In the genomic region with DNA sequence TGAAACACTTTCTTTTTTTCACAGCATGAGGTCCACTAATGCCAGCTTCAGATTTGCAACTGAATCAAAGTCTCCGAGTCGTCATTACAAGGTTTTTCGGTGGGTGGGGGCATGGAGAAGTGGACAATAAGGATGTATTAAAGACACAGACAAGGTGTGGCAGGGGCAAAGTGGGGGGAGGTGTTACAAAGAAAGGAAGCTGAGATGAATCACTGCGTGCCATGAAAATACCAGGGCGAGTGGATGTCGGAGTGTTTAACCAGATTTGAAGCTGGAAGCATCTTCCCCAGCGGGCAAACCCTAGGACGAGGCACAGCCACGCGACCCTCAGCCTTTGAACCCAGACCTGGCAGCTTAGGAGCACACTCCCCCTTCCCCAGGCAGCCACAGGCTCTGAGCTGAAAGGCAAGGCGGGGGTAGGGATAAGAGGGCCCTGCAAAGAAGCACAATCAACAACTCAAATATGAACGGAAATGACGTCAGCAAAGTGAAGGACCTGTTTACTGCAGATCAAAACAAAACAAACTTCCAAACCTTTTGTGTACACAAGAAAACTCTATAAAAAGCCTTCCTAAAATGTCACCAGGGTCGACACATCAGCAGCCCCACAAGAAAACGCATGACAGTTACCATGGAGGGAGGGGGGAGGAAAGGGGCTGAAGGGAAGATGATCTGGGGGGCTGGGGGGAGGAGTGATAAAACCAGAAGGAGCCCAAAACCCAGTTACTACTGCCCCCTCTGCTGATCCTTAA, we compare ENCODE assay signal across 1 cellular context.
A peak's percentile ranks its signal among the peaks of the same experiment; 100 is the strongest.
TF ChIP-seq lines count a peak whose summit lies in the region.

No MANE protein-coding gene starts in this region.

TF ChIP-seq in HEK293, 187 proteins besides CTCF, POLR2A, EP300 and RAD21 (continued from another document and continues in another):
- TF ChIP-seq, protein P1, sequence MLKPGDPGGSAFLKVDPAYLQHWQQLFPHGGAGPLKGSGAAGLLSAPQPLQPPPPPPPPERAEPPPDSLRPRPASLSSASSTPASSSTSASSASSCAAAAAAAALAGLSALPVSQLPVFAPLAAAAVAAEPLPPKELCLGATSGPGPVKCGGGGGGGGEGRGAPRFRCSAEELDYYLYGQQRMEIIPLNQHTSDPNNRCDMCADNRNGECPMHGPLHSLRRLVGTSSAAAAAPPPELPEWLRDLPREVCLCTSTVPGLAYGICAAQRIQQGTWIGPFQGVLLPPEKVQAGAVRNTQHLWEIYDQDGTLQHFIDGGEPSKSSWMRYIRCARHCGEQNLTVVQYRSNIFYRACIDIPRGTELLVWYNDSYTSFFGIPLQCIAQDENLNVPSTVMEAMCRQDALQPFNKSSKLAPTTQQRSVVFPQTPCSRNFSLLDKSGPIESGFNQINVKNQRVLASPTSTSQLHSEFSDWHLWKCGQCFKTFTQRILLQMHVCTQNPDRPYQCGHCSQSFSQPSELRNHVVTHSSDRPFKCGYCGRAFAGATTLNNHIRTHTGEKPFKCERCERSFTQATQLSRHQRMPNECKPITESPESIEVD (tag by site-specific recombination; IDR thresholded peaks at IDR 0.05), result 0 out of 2 replicates have a peak, but pooled peaks have one; percentile 11
- TF ChIP-seq ZNF843 (tag by site-specific recombination; IDR thresholded peaks at IDR 0.05) (0 out of 2 replicates have a peak, but pooled peaks have one; percentile 51), ZBTB21 (tag by site-specific recombination; IDR thresholded peaks at IDR 0.05) (peak; percentile 84), ZNF366 (tag by site-specific recombination; conservative IDR thresholded peaks at IDR 0.05) (0 out of 2 replicates have a peak, but pooled peaks have one; percentile 25), MZF1 (tag by site-specific recombination; IDR thresholded peaks at IDR 0.05; ENCODE audit: borderline replicate concordance) (no peak), MEIS1 (CRISPR knock-in tag; IDR thresholded peaks at IDR 0.05; ENCODE audit: borderline replicate concordance) (no peak), ZNF19 (tag by site-specific recombination; IDR thresholded peaks at IDR 0.05; ENCODE audit: low read depth) (no peak), ZNF404 (tag by site-specific recombination; IDR thresholded peaks at IDR 0.05) (no peak), ZSCAN16 (tag by site-specific recombination; IDR thresholded peaks at IDR 0.05) (no peak), ZNF768 (tag by site-specific recombination; IDR thresholded peaks at IDR 0.05) (no peak), SCRT2 (tag by site-specific recombination; IDR thresholded peaks at IDR 0.05) (peak; percentile 83), SP2 (tag by site-specific recombination; IDR thresholded peaks at IDR 0.05) (peak; percentile 26), GLIS2 (tag by site-specific recombination; IDR thresholded peaks at IDR 0.05) (no peak)
- TF ChIP-seq, protein P2, sequence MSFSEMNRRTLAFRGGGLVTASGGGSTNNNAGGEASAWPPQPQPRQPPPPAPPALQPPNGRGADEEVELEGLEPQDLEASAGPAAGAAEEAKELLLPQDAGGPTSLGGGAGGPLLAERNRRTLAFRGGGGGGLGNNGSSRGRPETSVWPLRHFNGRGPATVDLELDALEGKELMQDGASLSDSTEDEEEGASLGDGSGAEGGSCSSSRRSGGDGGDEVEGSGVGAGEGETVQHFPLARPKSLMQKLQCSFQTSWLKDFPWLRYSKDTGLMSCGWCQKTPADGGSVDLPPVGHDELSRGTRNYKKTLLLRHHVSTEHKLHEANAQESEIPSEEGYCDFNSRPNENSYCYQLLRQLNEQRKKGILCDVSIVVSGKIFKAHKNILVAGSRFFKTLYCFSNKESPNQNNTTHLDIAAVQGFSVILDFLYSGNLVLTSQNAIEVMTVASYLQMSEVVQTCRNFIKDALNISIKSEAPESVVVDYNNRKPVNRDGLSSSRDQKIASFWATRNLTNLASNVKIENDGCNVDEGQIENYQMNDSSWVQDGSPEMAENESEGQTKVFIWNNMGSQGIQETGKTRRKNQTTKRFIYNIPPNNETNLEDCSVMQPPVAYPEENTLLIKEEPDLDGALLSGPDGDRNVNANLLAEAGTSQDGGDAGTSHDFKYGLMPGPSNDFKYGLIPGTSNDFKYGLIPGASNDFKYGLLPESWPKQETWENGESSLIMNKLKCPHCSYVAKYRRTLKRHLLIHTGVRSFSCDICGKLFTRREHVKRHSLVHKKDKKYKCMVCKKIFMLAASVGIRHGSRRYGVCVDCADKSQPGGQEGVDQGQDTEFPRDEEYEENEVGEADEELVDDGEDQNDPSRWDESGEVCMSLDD (tag by site-specific recombination; IDR thresholded peaks at IDR 0.05), result no peak
- TF ChIP-seq, protein P3, sequence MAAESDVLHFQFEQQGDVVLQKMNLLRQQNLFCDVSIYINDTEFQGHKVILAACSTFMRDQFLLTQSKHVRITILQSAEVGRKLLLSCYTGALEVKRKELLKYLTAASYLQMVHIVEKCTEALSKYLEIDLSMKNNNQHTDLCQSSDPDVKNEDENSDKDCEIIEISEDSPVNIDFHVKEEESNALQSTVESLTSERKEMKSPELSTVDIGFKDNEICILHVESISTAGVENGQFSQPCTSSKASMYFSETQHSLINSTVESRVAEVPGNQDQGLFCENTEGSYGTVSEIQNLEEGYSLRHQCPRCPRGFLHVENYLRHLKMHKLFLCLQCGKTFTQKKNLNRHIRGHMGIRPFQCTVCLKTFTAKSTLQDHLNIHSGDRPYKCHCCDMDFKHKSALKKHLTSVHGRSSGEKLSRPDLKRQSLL (tag by site-specific recombination; IDR thresholded peaks at IDR 0.05), result no peak
- TF ChIP-seq, protein P4, sequence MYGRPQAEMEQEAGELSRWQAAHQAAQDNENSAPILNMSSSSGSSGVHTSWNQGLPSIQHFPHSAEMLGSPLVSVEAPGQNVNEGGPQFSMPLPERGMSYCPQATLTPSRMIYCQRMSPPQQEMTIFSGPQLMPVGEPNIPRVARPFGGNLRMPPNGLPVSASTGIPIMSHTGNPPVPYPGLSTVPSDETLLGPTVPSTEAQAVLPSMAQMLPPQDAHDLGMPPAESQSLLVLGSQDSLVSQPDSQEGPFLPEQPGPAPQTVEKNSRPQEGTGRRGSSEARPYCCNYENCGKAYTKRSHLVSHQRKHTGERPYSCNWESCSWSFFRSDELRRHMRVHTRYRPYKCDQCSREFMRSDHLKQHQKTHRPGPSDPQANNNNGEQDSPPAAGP (tag by site-specific recombination; IDR thresholded peaks at IDR 0.05), result no peak; the same call in 1 of the 2 replicates
- TF ChIP-seq, protein P5, sequence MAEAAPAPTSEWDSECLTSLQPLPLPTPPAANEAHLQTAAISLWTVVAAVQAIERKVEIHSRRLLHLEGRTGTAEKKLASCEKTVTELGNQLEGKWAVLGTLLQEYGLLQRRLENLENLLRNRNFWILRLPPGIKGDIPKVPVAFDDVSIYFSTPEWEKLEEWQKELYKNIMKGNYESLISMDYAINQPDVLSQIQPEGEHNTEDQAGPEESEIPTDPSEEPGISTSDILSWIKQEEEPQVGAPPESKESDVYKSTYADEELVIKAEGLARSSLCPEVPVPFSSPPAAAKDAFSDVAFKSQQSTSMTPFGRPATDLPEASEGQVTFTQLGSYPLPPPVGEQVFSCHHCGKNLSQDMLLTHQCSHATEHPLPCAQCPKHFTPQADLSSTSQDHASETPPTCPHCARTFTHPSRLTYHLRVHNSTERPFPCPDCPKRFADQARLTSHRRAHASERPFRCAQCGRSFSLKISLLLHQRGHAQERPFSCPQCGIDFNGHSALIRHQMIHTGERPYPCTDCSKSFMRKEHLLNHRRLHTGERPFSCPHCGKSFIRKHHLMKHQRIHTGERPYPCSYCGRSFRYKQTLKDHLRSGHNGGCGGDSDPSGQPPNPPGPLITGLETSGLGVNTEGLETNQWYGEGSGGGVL (tag by site-specific recombination; IDR thresholded peaks at IDR 0.05), result peak; percentile 69; the same call in 1 of the 2 replicates
- TF ChIP-seq, protein P6, sequence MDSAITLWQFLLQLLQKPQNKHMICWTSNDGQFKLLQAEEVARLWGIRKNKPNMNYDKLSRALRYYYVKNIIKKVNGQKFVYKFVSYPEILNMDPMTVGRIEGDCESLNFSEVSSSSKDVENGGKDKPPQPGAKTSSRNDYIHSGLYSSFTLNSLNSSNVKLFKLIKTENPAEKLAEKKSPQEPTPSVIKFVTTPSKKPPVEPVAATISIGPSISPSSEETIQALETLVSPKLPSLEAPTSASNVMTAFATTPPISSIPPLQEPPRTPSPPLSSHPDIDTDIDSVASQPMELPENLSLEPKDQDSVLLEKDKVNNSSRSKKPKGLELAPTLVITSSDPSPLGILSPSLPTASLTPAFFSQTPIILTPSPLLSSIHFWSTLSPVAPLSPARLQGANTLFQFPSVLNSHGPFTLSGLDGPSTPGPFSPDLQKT (IDR thresholded peaks at IDR 0.05; ENCODE audit: borderline replicate concordance, low read depth, low read length), result no peak
- TF ChIP-seq, protein P7, sequence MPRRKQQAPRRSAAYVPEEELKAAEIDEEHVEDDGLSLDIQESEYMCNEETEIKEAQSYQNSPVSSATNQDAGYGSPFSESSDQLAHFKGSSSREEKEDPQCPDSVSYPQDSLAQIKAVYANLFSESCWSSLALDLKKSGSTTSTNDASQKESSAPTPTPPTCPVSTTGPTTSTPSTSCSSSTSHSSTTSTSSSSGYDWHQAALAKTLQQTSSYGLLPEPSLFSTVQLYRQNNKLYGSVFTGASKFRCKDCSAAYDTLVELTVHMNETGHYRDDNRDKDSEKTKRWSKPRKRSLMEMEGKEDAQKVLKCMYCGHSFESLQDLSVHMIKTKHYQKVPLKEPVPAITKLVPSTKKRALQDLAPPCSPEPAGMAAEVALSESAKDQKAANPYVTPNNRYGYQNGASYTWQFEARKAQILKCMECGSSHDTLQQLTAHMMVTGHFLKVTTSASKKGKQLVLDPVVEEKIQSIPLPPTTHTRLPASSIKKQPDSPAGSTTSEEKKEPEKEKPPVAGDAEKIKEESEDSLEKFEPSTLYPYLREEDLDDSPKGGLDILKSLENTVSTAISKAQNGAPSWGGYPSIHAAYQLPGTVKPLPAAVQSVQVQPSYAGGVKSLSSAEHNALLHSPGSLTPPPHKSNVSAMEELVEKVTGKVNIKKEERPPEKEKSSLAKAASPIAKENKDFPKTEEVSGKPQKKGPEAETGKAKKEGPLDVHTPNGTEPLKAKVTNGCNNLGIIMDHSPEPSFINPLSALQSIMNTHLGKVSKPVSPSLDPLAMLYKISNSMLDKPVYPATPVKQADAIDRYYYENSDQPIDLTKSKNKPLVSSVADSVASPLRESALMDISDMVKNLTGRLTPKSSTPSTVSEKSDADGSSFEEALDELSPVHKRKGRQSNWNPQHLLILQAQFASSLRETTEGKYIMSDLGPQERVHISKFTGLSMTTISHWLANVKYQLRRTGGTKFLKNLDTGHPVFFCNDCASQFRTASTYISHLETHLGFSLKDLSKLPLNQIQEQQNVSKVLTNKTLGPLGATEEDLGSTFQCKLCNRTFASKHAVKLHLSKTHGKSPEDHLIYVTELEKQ (tag by site-specific recombination; IDR thresholded peaks at IDR 0.05; ENCODE audit: borderline replicate concordance), result peak; percentile 18; the same call in 1 of the 2 replicates
- TF ChIP-seq, protein P8, sequence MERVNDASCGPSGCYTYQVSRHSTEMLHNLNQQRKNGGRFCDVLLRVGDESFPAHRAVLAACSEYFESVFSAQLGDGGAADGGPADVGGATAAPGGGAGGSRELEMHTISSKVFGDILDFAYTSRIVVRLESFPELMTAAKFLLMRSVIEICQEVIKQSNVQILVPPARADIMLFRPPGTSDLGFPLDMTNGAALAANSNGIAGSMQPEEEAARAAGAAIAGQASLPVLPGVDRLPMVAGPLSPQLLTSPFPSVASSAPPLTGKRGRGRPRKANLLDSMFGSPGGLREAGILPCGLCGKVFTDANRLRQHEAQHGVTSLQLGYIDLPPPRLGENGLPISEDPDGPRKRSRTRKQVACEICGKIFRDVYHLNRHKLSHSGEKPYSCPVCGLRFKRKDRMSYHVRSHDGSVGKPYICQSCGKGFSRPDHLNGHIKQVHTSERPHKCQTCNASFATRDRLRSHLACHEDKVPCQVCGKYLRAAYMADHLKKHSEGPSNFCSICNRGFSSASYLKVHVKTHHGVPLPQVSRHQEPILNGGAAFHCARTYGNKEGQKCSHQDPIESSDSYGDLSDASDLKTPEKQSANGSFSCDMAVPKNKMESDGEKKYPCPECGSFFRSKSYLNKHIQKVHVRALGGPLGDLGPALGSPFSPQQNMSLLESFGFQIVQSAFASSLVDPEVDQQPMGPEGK (tag by site-specific recombination; IDR thresholded peaks at IDR 0.05), result peak; percentile 60
- TF ChIP-seq, protein P9, sequence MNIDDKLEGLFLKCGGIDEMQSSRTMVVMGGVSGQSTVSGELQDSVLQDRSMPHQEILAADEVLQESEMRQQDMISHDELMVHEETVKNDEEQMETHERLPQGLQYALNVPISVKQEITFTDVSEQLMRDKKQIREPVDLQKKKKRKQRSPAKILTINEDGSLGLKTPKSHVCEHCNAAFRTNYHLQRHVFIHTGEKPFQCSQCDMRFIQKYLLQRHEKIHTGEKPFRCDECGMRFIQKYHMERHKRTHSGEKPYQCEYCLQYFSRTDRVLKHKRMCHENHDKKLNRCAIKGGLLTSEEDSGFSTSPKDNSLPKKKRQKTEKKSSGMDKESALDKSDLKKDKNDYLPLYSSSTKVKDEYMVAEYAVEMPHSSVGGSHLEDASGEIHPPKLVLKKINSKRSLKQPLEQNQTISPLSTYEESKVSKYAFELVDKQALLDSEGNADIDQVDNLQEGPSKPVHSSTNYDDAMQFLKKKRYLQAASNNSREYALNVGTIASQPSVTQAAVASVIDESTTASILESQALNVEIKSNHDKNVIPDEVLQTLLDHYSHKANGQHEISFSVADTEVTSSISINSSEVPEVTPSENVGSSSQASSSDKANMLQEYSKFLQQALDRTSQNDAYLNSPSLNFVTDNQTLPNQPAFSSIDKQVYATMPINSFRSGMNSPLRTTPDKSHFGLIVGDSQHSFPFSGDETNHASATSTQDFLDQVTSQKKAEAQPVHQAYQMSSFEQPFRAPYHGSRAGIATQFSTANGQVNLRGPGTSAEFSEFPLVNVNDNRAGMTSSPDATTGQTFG (tag by site-specific recombination; IDR thresholded peaks at IDR 0.05; ENCODE audit: borderline replicate concordance), result no peak
- TF ChIP-seq, protein P10, sequence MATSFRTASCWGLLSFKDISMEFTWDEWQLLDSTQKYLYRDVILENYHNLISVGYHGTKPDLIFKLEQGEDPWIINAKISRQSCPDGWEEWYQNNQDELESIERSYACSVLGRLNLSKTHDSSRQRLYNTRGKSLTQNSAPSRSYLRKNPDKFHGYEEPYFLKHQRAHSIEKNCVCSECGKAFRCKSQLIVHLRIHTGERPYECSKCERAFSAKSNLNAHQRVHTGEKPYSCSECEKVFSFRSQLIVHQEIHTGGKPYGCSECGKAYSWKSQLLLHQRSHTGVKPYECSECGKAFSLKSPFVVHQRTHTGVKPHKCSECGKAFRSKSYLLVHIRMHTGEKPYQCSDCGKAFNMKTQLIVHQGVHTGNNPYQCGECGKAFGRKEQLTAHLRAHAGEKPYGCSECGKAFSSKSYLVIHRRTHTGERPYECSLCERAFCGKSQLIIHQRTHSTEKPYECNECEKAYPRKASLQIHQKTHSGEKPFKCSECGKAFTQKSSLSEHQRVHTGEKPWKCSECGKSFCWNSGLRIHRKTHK (tag by site-specific recombination; IDR thresholded peaks at IDR 0.05), result no peak
- TF ChIP-seq, protein P11, sequence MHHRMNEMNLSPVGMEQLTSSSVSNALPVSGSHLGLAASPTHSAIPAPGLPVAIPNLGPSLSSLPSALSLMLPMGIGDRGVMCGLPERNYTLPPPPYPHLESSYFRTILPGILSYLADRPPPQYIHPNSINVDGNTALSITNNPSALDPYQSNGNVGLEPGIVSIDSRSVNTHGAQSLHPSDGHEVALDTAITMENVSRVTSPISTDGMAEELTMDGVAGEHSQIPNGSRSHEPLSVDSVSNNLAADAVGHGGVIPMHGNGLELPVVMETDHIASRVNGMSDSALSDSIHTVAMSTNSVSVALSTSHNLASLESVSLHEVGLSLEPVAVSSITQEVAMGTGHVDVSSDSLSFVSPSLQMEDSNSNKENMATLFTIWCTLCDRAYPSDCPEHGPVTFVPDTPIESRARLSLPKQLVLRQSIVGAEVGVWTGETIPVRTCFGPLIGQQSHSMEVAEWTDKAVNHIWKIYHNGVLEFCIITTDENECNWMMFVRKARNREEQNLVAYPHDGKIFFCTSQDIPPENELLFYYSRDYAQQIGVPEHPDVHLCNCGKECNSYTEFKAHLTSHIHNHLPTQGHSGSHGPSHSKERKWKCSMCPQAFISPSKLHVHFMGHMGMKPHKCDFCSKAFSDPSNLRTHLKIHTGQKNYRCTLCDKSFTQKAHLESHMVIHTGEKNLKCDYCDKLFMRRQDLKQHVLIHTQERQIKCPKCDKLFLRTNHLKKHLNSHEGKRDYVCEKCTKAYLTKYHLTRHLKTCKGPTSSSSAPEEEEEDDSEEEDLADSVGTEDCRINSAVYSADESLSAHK (tag by site-specific recombination; IDR thresholded peaks at IDR 0.05), result peak; percentile 83
